27 cellular contexts compared by ENCODE assay signal in the genomic region with DNA sequence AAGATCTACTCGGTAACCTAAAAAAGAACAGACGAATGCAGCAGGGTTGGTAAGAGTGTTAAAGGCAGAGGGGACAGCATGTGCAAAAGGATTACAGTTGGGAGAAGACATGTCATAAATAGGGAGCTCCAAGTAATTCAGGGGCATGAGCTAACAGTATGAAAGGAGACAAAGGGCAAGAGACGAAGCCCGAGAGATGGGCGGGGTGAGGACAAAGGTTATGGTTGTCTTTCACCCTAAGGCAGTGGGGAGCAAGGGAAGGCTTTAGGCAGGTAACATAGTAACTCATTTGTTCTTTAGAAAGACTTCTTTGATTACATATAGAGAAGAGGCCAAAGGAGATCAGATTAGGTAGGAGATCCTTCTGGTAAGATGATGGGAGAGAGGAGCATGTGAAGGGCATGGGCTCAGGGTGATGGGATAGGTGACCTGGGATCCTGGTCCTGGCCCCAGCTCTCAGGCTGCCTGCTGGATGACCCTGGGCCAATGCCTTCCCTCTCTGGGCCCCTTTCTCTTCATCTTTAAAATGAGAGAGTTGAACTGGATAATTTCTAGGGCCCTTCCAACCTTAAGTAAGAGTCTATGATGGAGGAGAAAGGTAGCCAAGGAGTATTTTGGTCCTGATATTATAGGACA. TPM values are rescaled to one million over a fixed set of nuclear protein-coding genes. Genes with fewer than 3 reads are reported as not detected.
"Had no signal": no experiment of that assay in that cellular context is flagged by ENCODE, and none has a peak within 500 bp of the region (broad histone marks: within the 10 kb centered on the region; RNA-seq: fewer than 3 reads in every experiment).

No MANE protein-coding gene starts in this region.

- H3K27ac Mint-ChIP-seq: activated CD4-positive, alpha-beta T cell treated with anti-CD3 and anti-CD28 coated beads, Interleukin-2, amount 10 ng/mL, durations not matched to agents 7 days and 5 days; activated CD8-positive, alpha-beta T cell treated with anti-CD3 and anti-CD28 coated beads for 36 hours; activated naive CD4-positive, alpha-beta T cell treated with anti-CD3 and anti-CD28 coated beads, Interleukin-2, amount 50 U/mL, for 72 hours; activated T-helper 1 cell treated with anti-CD3 and anti-CD28 coated beads, Interleukin-12 subunit alpha, Interleukin-12 subunit beta, Interleukin-2, Interleukin-4 antibody, amounts not matched to agents 30 ng/mL and 10 ng/mL and 1 ng/mL, durations not matched to agents 14 hours and 24 hours and 36 hours; endodermal cell; mesothelial cell of epicardium; natural killer cell; T-cell had no signal

- H3K9me3 Mint-ChIP-seq: activated CD4-positive, alpha-beta T cell treated with anti-CD3 and anti-CD28 coated beads, Interleukin-2, amount 10 ng/mL, durations not matched to agents 7 days and 5 days; activated CD8-positive, alpha-beta T cell treated with anti-CD3 and anti-CD28 coated beads for 36 hours; activated naive CD4-positive, alpha-beta T cell treated with anti-CD3 and anti-CD28 coated beads, Interleukin-2, amount 50 U/mL, for 72 hours; activated T-helper 1 cell treated with anti-CD3 and anti-CD28 coated beads, Interleukin-12 subunit alpha, Interleukin-12 subunit beta, Interleukin-2, Interleukin-4 antibody, amounts not matched to agents 30 ng/mL and 10 ng/mL and 1 ng/mL, durations not matched to agents 14 hours and 24 hours and 36 hours; central memory CD8-positive, alpha-beta T cell; endodermal cell; mesothelial cell of epicardium; natural killer cell; T-cell had no signal

- H3K36me3 ChIP-seq: brain microvascular endothelial cell, esophagus squamous epithelium, gastrocnemius medialis, lower lobe of right lung, spleen, thyroid gland, WERI-Rb-1 had no signal

- H3K27ac ChIP-seq: brain microvascular endothelial cell, coronary artery, esophagus squamous epithelium, gastrocnemius medialis, lower lobe of right lung, sigmoid colon, spleen, thyroid gland, WERI-Rb-1 had no signal

- H3K9me3 ChIP-seq: esophagus squamous epithelium, gastrocnemius medialis, lower lobe of right lung, sigmoid colon, spleen, thyroid gland had no signal

- DNase-seq: activated CD4-positive, alpha-beta T cell treated with anti-CD3 and anti-CD28 coated beads, Interleukin-2, amount 10 ng/mL, durations not matched to agents 7 days and 5 days; activated CD4-positive, CD25-positive, alpha-beta regulatory T cell treated with anti-CD3 and anti-CD28 coated beads, Interleukin-2, amount 50 U/mL, for 72 hours; activated CD8-positive, alpha-beta T cell treated with anti-CD3 and anti-CD28 coated beads for 36 hours; activated gamma-delta T cell treated with Interleukin-2 at 50 U/mL for 16 hours; aorta; brain microvascular endothelial cell; endodermal cell; esophagus squamous epithelium; gastrocnemius medialis; islet precursor cell; lower lobe of right lung; natural killer cell; sigmoid colon; spleen; stimulated activated CD4-positive, alpha-beta T cell treated with anti-CD3 and anti-CD28 coated beads, Interleukin-4, amount 100 ng/mL, for 1 hour; stimulated activated naive CD4-positive, alpha-beta T cell treated with Interleukin-2 at 50 U/mL for 16 hours; substantia nigra; T-cell; thyroid gland; WERI-Rb-1 had no signal

- H3K4me1 Mint-ChIP-seq: activated CD4-positive, alpha-beta T cell treated with anti-CD3 and anti-CD28 coated beads, Interleukin-2, amount 10 ng/mL, durations not matched to agents 7 days and 5 days; central memory CD8-positive, alpha-beta T cell; endodermal cell; mesothelial cell of epicardium; natural killer cell; T-cell had no signal

- H3K36me3 Mint-ChIP-seq: activated naive CD4-positive, alpha-beta T cell treated with anti-CD3 and anti-CD28 coated beads, Interleukin-2, amount 50 U/mL, for 72 hours; mesothelial cell of epicardium; natural killer cell; T-cell had no signal

- H3K27me3 ChIP-seq: sigmoid colon, thyroid gland had no signal

- ATAC-seq: activated CD8-positive, alpha-beta T cell treated with anti-CD3 and anti-CD28 coated beads for 36 hours; activated naive CD4-positive, alpha-beta T cell treated with anti-CD3 and anti-CD28 coated beads, Interleukin-2, amount 50 U/mL, for 72 hours; gastrocnemius medialis; lower lobe of right lung; natural killer cell; T-cell had no signal

- FAIRE-seq: TTC549 had no signal

- H3K4me3 Mint-ChIP-seq: activated CD4-positive, alpha-beta T cell treated with anti-CD3 and anti-CD28 coated beads, Interleukin-2, amount 10 ng/mL, durations not matched to agents 7 days and 5 days; activated CD8-positive, alpha-beta T cell treated with anti-CD3 and anti-CD28 coated beads for 36 hours; activated T-helper 1 cell treated with anti-CD3 and anti-CD28 coated beads, Interleukin-12 subunit alpha, Interleukin-12 subunit beta, Interleukin-2, Interleukin-4 antibody, amounts not matched to agents 30 ng/mL and 10 ng/mL and 1 ng/mL, durations not matched to agents 14 hours and 24 hours and 36 hours; central memory CD8-positive, alpha-beta T cell; endodermal cell; mesothelial cell of epicardium; natural killer cell; T-cell had no signal

- H3K4me1 ChIP-seq: esophagus squamous epithelium, gastrocnemius medialis, lower lobe of right lung, sigmoid colon, spleen, thyroid gland had no signal

- H3K4me3 ChIP-seq: coronary artery, esophagus squamous epithelium, gastrocnemius medialis, lower lobe of right lung, sigmoid colon, spleen, thyroid gland had no signal

RNA-seq across cellular contexts. Expression of a gene that starts 19.5 kb away (rescaled TPM):
- total RNA-seq: activated CD4-positive, alpha-beta T cell treated with anti-CD3 and anti-CD28 coated beads, Interleukin-2, amount 10 ng/mL, durations not matched to agents 7 days and 5 days; activated CD8-positive, alpha-beta T cell treated with anti-CD3 and anti-CD28 coated beads for 36 hours; activated T-helper 1 cell treated with anti-CD3 and anti-CD28 coated beads, Interleukin-12 subunit alpha, Interleukin-12 subunit beta, Interleukin-2, Interleukin-4 antibody, amounts not matched to agents 30 ng/mL and 10 ng/mL and 1 ng/mL, durations not matched to agents 14 hours and 24 hours and 36 hours; aorta; esophagus squamous epithelium; gastrocnemius medialis; mesothelial cell of epicardium; natural killer cell; T-cell; thyroid gland had no signal
- polyA plus RNA-seq: aorta, spleen had no signal

RNA-seq across cellular contexts. Expression of a gene that starts 49.6 kb away (rescaled TPM):
- total RNA-seq: activated CD4-positive, alpha-beta T cell treated with anti-CD3 and anti-CD28 coated beads, Interleukin-2, amount 10 ng/mL, durations not matched to agents 7 days and 5 days; natural killer cell; osteoblast; T-cell had no signal
- polyA plus RNA-seq: aorta had no signal
